9 cellular contexts compared by ENCODE assay signal in the genomic region with DNA sequence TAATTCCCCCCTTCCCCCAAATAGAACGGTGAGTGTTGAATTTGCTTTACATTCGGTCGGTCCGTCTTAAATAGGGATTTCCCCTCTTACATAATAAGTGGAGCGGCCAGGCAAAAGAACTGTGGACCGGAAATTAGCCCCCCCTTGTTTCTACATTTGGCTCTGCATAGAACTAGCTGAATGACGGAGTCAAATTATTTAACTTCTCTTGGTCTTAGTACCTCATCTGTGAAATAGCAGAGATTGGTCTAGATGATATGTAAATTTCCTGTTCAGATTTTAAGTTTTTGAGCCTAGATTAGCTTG. TPM values are rescaled to one million over a fixed set of nuclear protein-coding genes. Genes with fewer than 3 reads are reported as not detected.
DNase-seq lines count a peak whose midpoint lies in the region; ATAC-seq and FAIRE-seq lines count a peak whose summit lies in the region.
"Had no signal": no experiment of that assay in that cellular context is flagged by ENCODE, and none has a peak within 500 bp of the region (broad histone marks: within the 10 kb centered on the region; RNA-seq: fewer than 3 reads in every experiment).

No MANE protein-coding gene starts in this region.

- CTCF ChIA-PET in activated CD8-positive, alpha-beta memory T cell treated with anti-CD3 and anti-CD28 coated beads, Interleukin-2, amount 10 ng/mL, durations not matched to agents 7 days and 5 days (lab: Charles Lee) = no interaction called here

- H3K4me1 Mint-ChIP-seq in activated CD8-positive, alpha-beta memory T cell treated with anti-CD3 and anti-CD28 coated beads, Interleukin-2, amount 10 ng/mL, durations not matched to agents 7 days and 5 days = peaks cover 15% of the 10 kb centered on the region
- peaks cover 7 to 23% (median 15%) of the 10 kb centered on the region in 4 donors for H3K4me1 Mint-ChIP-seq in naive thymus-derived CD8-positive, alpha-beta T cell

- H3K27me3 Mint-ChIP-seq in activated CD8-positive, alpha-beta memory T cell treated with anti-CD3 and anti-CD28 coated beads, Interleukin-2, amount 10 ng/mL, durations not matched to agents 7 days and 5 days = peaks cover 57% of the 10 kb centered on the region
- peaks cover 48 to 70% (median 65%) of the 10 kb centered on the region in 5 donors for H3K27me3 Mint-ChIP-seq in naive thymus-derived CD8-positive, alpha-beta T cell

- FAIRE-seq in RCC 7860 (lab: Jason Lieb, UNC) = no peak

- POLR2A ChIA-PET in naive thymus-derived CD8-positive, alpha-beta T cell (lab: Charles Lee) = no interaction called here

- no peaks in the 10 kb centered on the region for H3K9me3 Mint-ChIP-seq in activated CD8-positive, alpha-beta memory T cell treated with anti-CD3 and anti-CD28 coated beads, Interleukin-2, amount 10 ng/mL, durations not matched to agents 7 days and 5 days (ENCODE audit: low read depth)
- H3K9me3 Mint-ChIP-seq in naive thymus-derived CD8-positive, alpha-beta T cell = peaks cover 0 to 2% (median 0%) of the 10 kb centered on the region in 9 donors

- peak overlapping the region; percentile 61 for H3K4me3 Mint-ChIP-seq in activated CD8-positive, alpha-beta memory T cell treated with anti-CD3 and anti-CD28 coated beads, Interleukin-2, amount 10 ng/mL, durations not matched to agents 7 days and 5 days
- peak overlapping the region in 9 of 10 donors; percentile 16 to 78 (median 55) for H3K4me3 Mint-ChIP-seq in naive thymus-derived CD8-positive, alpha-beta T cell

- H3K27ac Mint-ChIP-seq in activated CD8-positive, alpha-beta memory T cell treated with anti-CD3 and anti-CD28 coated beads, Interleukin-2, amount 10 ng/mL, durations not matched to agents 7 days and 5 days = no peak overlapping the region
- H3K27ac Mint-ChIP-seq in naive thymus-derived CD8-positive, alpha-beta T cell = no peak overlapping the region

- no peak for DNase-seq in activated CD8-positive, alpha-beta memory T cell treated with anti-CD3 and anti-CD28 coated beads, Interleukin-2, amount 10 ng/mL, durations not matched to agents 7 days and 5 days
- DNase-seq in activated CD8-positive, alpha-beta memory T cell treated with anti-CD3 and anti-CD28 coated beads, Interleukin-2, amount 50 U/mL, for 48 hours = no peak
- DNase-seq in dermis blood vessel endothelial cell = peak; percentile 43
- DNase-seq in naive thymus-derived CD8-positive, alpha-beta T cell = no peak
- no peak for DNase-seq in RCC 7860 (ENCODE audit: low spot score)
- no peak for DNase-seq in GM19240 (ENCODE audit: insufficient read length, low spot score)
- no peak for DNase-seq in DMS53 (lab: John Stamatoyannopoulos, UW)
- DNase-seq: DND-41 had no signal

- ATAC-seq in activated CD8-positive, alpha-beta memory T cell treated with anti-CD3 and anti-CD28 coated beads, Interleukin-2, amount 10 ng/mL, durations not matched to agents 7 days and 5 days = no peak
- peak; percentile 68 for ATAC-seq in HG03095 (IDR thresholded peaks at IDR 0.05; ENCODE audit: unreplicated experiment)
- no peak for ATAC-seq in naive thymus-derived CD8-positive, alpha-beta T cell

- no peaks in the 10 kb centered on the region for H3K36me3 Mint-ChIP-seq in activated CD8-positive, alpha-beta memory T cell treated with anti-CD3 and anti-CD28 coated beads, Interleukin-2, amount 10 ng/mL, durations not matched to agents 7 days and 5 days
- no peaks in the 10 kb centered on the region for H3K36me3 Mint-ChIP-seq in naive thymus-derived CD8-positive, alpha-beta T cell

RNA-seq across cellular contexts. Expression of a gene that starts 1.3 kb away (rescaled TPM):
- under 1 TPM; 0.35 to 0.53 TPM for total RNA-seq in activated CD8-positive, alpha-beta memory T cell treated with anti-CD3 and anti-CD28 coated beads, Interleukin-2, amount 10 ng/mL, durations not matched to agents 7 days and 5 days
- 4.3 and 4.6 TPM in 2 replicates for total RNA-seq in dermis blood vessel endothelial cell
- under 1 TPM in 1 of 2 experiments, not detected in 1; 0.44 TPM for total RNA-seq in naive thymus-derived CD8-positive, alpha-beta T cell
- not detected for polyA plus RNA-seq in naive thymus-derived CD8-positive, alpha-beta T cell

RNA-seq across cellular contexts. Expression of a gene that starts 14.3 kb away (rescaled TPM):
- total RNA-seq in activated CD8-positive, alpha-beta memory T cell treated with anti-CD3 and anti-CD28 coated beads, Interleukin-2, amount 10 ng/mL, durations not matched to agents 7 days and 5 days = 10 to 100 TPM; 12.1 to 12.6 TPM
- total RNA-seq in dermis blood vessel endothelial cell = 12.9 and 23.7 TPM in 2 replicates
- 1 to 10 TPM; 6.4 to 7.3 TPM for total RNA-seq in naive thymus-derived CD8-positive, alpha-beta T cell
- 1 to 10 TPM; 3.5 to 6.5 (median 4.3) TPM for polyA plus RNA-seq in naive thymus-derived CD8-positive, alpha-beta T cell

RNA-seq across cellular contexts. Expression of a gene that starts 32.3 kb away (rescaled TPM):
- total RNA-seq in activated CD8-positive, alpha-beta memory T cell treated with anti-CD3 and anti-CD28 coated beads, Interleukin-2, amount 10 ng/mL, durations not matched to agents 7 days and 5 days = under 1 TPM; 0.15 to 0.21 TPM
- 0.14 and 0.17 TPM in 2 replicates for total RNA-seq in dermis blood vessel endothelial cell
- total RNA-seq in naive thymus-derived CD8-positive, alpha-beta T cell = under 1 TPM; 0.33 to 0.42 TPM
- polyA plus RNA-seq in naive thymus-derived CD8-positive, alpha-beta T cell = under 1 TPM in 1 of 3 donors, not detected in 2; 0.08 TPM
